1 cellular context compared by ENCODE assay signal in genomic region chr15:37793851-37794250, GRCh38.
TF ChIP-seq lines count a peak whose summit lies in the region.

No MANE protein-coding gene starts in this region.

TF ChIP-seq in liver, 16 proteins besides CTCF, POLR2A, EP300 and RAD21 (continued from another document):
- TF ChIP-seq, protein P1, sequence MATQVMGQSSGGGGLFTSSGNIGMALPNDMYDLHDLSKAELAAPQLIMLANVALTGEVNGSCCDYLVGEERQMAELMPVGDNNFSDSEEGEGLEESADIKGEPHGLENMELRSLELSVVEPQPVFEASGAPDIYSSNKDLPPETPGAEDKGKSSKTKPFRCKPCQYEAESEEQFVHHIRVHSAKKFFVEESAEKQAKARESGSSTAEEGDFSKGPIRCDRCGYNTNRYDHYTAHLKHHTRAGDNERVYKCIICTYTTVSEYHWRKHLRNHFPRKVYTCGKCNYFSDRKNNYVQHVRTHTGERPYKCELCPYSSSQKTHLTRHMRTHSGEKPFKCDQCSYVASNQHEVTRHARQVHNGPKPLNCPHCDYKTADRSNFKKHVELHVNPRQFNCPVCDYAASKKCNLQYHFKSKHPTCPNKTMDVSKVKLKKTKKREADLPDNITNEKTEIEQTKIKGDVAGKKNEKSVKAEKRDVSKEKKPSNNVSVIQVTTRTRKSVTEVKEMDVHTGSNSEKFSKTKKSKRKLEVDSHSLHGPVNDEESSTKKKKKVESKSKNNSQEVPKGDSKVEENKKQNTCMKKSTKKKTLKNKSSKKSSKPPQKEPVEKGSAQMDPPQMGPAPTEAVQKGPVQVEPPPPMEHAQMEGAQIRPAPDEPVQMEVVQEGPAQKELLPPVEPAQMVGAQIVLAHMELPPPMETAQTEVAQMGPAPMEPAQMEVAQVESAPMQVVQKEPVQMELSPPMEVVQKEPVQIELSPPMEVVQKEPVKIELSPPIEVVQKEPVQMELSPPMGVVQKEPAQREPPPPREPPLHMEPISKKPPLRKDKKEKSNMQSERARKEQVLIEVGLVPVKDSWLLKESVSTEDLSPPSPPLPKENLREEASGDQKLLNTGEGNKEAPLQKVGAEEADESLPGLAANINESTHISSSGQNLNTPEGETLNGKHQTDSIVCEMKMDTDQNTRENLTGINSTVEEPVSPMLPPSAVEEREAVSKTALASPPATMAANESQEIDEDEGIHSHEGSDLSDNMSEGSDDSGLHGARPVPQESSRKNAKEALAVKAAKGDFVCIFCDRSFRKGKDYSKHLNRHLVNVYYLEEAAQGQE (IDR thresholded peaks at IDR 0.05), result no peak
- TF ChIP-seq GABPA (IDR thresholded peaks at IDR 0.05 in 1 of 2, conservative IDR thresholded peaks at IDR 0.05 in 1 of 2), result no peak
- TF ChIP-seq, protein P2, sequence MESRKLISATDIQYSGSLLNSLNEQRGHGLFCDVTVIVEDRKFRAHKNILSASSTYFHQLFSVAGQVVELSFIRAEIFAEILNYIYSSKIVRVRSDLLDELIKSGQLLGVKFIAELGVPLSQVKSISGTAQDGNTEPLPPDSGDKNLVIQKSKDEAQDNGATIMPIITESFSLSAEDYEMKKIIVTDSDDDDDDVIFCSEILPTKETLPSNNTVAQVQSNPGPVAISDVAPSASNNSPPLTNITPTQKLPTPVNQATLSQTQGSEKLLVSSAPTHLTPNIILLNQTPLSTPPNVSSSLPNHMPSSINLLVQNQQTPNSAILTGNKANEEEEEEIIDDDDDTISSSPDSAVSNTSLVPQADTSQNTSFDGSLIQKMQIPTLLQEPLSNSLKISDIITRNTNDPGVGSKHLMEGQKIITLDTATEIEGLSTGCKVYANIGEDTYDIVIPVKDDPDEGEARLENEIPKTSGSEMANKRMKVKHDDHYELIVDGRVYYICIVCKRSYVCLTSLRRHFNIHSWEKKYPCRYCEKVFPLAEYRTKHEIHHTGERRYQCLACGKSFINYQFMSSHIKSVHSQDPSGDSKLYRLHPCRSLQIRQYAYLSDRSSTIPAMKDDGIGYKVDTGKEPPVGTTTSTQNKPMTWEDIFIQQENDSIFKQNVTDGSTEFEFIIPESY (IDR thresholded peaks at IDR 0.05), result no peak
- TF ChIP-seq JUND (IDR thresholded peaks at IDR 0.05), result no peak
- TF ChIP-seq, protein P3, sequence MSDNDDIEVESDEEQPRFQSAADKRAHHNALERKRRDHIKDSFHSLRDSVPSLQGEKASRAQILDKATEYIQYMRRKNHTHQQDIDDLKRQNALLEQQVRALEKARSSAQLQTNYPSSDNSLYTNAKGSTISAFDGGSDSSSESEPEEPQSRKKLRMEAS (IDR thresholded peaks at IDR 0.05), result no peak
